ENCODE assay signal across 9 cellular contexts in the genomic region with DNA sequence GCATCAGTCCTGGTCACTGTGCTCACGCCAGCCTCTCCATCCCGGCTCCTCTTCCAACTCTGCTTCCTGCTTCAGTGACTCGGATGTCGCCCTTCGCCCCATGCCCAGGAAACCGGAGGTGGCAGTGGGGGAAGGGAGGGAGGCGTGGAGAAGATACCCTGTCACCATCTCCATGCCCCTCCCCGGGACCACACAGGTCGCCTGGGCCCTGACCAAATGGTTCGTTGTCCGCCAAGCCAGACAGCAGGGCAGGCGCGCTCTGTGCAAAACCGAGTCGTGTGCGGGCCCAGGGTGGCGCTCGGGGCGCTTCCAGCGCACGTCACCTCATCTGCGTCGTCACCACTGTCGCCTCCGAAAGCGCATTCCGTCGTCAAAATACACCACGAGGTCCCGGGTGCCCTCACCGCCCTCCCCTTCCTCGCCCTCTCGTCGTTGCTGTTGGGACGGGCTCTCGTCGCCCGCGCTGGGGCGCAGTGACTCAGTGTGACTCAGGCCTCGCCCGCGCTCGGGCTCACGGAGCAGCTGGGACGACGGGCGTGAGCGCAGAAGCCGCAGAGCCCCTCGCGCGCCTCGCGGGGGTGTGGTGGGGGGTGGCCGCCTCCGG. TPM values are rescaled to one million over a fixed set of nuclear protein-coding genes. Genes with fewer than 3 reads are reported as not detected.
DNase-seq lines count a peak whose midpoint lies in the region; ATAC-seq lines count a peak whose summit lies in the region.
"Had no signal": no experiment of that assay in that cellular context is flagged by ENCODE, and none has a peak within 500 bp of the region (broad histone marks: within the 10 kb centered on the region; RNA-seq: fewer than 3 reads in every experiment).

No MANE protein-coding gene starts in this region.

- DNase-seq in NCI-H2107 treated with DMSO at 0.1 percent for 48 hours (lab: John Stamatoyannopoulos, UW; ENCODE audit: unreplicated experiment) (peak; percentile 16), NCI-H2107 (lab: John Stamatoyannopoulos, UW) (no peak), cerebellar cortex (ENCODE audit: low spot score) (peak; percentile 46), left lobe of liver (ENCODE audit: low spot score) (peak; percentile 87), GF-D8 (lab: John Stamatoyannopoulos, UW) (no peak)
- peak; percentile 77 for DNase-seq in activated CD4-positive, alpha-beta T cell treated with anti-CD3 and anti-CD28 coated beads for 1 hour
- peak; percentile 85 for DNase-seq in stimulated activated CD4-positive, alpha-beta T cell treated with anti-CD3 and anti-CD28 coated beads, Interleukin-4, amount 100 ng/mL, for 1 hour
- DNase-seq: DND-41 had no signal

- ATAC-seq in left lobe of liver (peak; percentile 84), HG03442 (IDR thresholded peaks at IDR 0.05; ENCODE audit: unreplicated experiment) (no peak)

RNA-seq across cellular contexts. Expression of a gene that starts 39.2 kb away (rescaled TPM):
- total RNA-seq in left lobe of liver = 5.3 TPM

RNA-seq across cellular contexts. Expression of a gene that starts 56.4 kb away (rescaled TPM):
- 0.30 TPM for total RNA-seq in left lobe of liver

Comparison
In these comparisons a context has a peak if more than half of its experiments do, and no peak if none do; other contexts are left out.
1. DNase-seq: peak in NCI-H2107 treated with DMSO at 0.1 percent for 48 hours (single experiment), activated CD4-positive, alpha-beta T cell treated with anti-CD3 and anti-CD28 coated beads for 1 hour (single experiment), cerebellar cortex (single experiment), left lobe of liver (single experiment) and stimulated activated CD4-positive, alpha-beta T cell treated with anti-CD3 and anti-CD28 coated beads, Interleukin-4, amount 100 ng/mL, for 1 hour (single experiment); none in NCI-H2107 (single experiment) and GF-D8 (single experiment).